Comparison of ENCODE assay signal across 1 cellular context in genomic region chr1:19430121-19431068, GRCh38.
TF ChIP-seq lines count a peak whose summit lies in the region.

No MANE protein-coding gene starts in this region.

TF ChIP-seq in HEK293, 187 proteins besides CTCF, POLR2A, EP300 and RAD21 (continued from another document):
- TF ChIP-seq ZEB2 (tag by site-specific recombination; IDR thresholded peaks at IDR 0.05) = 0 out of 2 replicates have a peak, but pooled peaks have one; percentile 34
- TF ChIP-seq ZFP69B (tag by site-specific recombination; IDR thresholded peaks at IDR 0.05) = no peak
- no peak for TF ChIP-seq ZNF664 (tag by site-specific recombination; IDR thresholded peaks at IDR 0.05)
- TF ChIP-seq ZNF549 (tag by site-specific recombination; IDR thresholded peaks at IDR 0.05) = no peak
- peak; percentile 35 for TF ChIP-seq ZNF366 (tag by site-specific recombination; conservative IDR thresholded peaks at IDR 0.05)
- TF ChIP-seq, protein P1, sequence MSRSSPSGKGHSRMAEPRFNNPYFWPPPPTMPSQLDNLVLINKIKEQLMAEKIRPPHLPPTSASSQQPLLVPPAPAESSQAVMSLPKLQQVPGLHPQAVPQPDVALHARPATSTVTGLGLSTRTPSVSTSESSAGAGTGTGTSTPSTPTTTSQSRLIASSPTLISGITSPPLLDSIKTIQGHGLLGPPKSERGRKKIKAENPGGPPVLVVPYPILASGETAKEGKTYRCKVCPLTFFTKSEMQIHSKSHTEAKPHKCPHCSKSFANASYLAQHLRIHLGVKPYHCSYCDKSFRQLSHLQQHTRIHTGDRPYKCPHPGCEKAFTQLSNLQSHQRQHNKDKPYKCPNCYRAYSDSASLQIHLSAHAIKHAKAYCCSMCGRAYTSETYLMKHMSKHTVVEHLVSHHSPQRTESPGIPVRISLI (tag by site-specific recombination; IDR thresholded peaks at IDR 0.05) = peak; percentile 78; the same call in 1 of the 2 replicates
- no peak for TF ChIP-seq ZNF175 (tag by site-specific recombination; IDR thresholded peaks at IDR 0.05)
- TF ChIP-seq, protein P2, sequence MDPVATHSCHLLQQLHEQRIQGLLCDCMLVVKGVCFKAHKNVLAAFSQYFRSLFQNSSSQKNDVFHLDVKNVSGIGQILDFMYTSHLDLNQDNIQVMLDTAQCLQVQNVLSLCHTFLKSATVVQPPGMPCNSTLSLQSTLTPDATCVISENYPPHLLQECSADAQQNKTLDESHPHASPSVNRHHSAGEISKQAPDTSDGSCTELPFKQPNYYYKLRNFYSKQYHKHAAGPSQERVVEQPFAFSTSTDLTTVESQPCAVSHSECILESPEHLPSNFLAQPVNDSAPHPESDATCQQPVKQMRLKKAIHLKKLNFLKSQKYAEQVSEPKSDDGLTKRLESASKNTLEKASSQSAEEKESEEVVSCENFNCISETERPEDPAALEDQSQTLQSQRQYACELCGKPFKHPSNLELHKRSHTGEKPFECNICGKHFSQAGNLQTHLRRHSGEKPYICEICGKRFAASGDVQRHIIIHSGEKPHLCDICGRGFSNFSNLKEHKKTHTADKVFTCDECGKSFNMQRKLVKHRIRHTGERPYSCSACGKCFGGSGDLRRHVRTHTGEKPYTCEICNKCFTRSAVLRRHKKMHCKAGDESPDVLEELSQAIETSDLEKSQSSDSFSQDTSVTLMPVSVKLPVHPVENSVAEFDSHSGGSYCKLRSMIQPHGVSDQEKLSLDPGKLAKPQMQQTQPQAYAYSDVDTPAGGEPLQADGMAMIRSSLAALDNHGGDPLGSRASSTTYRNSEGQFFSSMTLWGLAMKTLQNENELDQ (tag by site-specific recombination; IDR thresholded peaks at IDR 0.05; ENCODE audit: low read depth) = no peak
- no peak for TF ChIP-seq PRDM2 (tag by site-specific recombination; IDR thresholded peaks at IDR 0.05; ENCODE audit: borderline replicate concordance)
- TF ChIP-seq, protein P3, sequence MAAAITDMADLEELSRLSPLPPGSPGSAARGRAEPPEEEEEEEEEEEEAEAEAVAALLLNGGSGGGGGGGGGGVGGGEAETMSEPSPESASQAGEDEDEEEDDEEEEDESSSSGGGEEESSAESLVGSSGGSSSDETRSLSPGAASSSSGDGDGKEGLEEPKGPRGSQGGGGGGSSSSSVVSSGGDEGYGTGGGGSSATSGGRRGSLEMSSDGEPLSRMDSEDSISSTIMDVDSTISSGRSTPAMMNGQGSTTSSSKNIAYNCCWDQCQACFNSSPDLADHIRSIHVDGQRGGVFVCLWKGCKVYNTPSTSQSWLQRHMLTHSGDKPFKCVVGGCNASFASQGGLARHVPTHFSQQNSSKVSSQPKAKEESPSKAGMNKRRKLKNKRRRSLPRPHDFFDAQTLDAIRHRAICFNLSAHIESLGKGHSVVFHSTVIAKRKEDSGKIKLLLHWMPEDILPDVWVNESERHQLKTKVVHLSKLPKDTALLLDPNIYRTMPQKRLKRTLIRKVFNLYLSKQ (tag by site-specific recombination; IDR thresholded peaks at IDR 0.05; ENCODE audit: borderline replicate concordance) = no peak
- TF ChIP-seq ZNF138 (tag by site-specific recombination; IDR thresholded peaks at IDR 0.05; ENCODE audit: borderline replicate concordance) = no peak
- TF ChIP-seq ZNF48 (tag by site-specific recombination; IDR thresholded peaks at IDR 0.05) = no peak
- TF ChIP-seq SP7 (tag by site-specific recombination; IDR thresholded peaks at IDR 0.05) = peak; percentile 50
- peak; percentile 38; the same call in 1 of the 2 replicates for TF ChIP-seq ZNF600 (tag by site-specific recombination; IDR thresholded peaks at IDR 0.05)
- no peak for TF ChIP-seq ZNF221 (tag by site-specific recombination; IDR thresholded peaks at IDR 0.05; ENCODE audit: borderline replicate concordance)
- TF ChIP-seq ZNF133 (tag by site-specific recombination; IDR thresholded peaks at IDR 0.05) = no peak
